12 cellular contexts compared by ENCODE assay signal in the genomic region with DNA sequence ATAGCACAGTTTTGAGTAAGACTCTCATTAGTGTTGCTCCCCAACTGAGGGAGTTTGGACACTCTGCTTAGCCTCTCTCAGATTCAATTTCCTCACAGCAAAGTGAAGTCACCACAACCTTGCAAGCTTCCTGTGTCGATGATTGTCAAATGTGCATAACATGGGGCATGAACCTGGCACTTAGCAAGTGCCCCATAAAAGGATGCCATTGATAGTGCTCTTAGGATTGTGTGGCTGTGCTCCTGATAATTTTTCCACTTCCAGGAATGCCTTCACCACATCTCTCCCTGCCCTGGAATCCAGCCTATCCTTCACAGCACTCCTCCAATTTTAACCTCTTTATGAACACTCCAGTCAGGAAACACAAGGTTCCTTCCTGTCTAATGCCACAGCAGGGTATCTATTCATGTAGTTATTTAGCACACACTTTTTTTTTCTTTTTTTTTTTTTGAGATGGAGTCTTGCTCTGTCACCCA.
DNase-seq lines count a peak whose midpoint lies in the region; ATAC-seq and TF ChIP-seq lines count a peak whose summit lies in the region.
"Had no signal": no experiment of that assay in that cellular context is flagged by ENCODE, and none has a peak within 500 bp of the region (broad histone marks: within the 10 kb centered on the region; RNA-seq: fewer than 3 reads in every experiment).

No MANE protein-coding gene starts in this region.

- no peaks in the 10 kb centered on the region for H3K9me3 ChIP-seq in SK-N-SH
- H3K9me3 ChIP-seq: thyroid gland had no signal

- H3K9ac ChIP-seq in SK-N-SH = no peak overlapping the region

- H3K79me2 ChIP-seq in SK-N-SH (ENCODE audit: insufficient read depth) = no peaks in the 10 kb centered on the region

- H3K4me1 ChIP-seq in SK-N-SH (ENCODE audit: control insufficient read depth in 1 of 2, insufficient read depth in 2 of 2, low read depth in 1 of 2, low read length in 1 of 2) = peaks cover 0 to 5% of the 10 kb centered on the region in 2 experiments; a peak in 2 of 4 replicates
- H3K4me1 ChIP-seq: thyroid gland had no signal

- H3F3A ChIP-seq in SK-N-SH (replicated peaks; ENCODE audit: insufficient read depth) = peaks cover 3% of the 10 kb centered on the region

- H2AFZ ChIP-seq in SK-N-SH (ENCODE audit: low read depth) = no peak overlapping the region

- ATAC-seq in SK-N-SH treated with all-trans-retinoic acid at 6 μM for 48 hours (peak; percentile 49; the same call in 2 of the 3 replicates), GM19452 (IDR thresholded peaks at IDR 0.05; ENCODE audit: unreplicated experiment) (peak; percentile 68), memory B cell (ENCODE audit: low read depth) (no peak), esophagus mucosa (no peak)

- no peaks in the 10 kb centered on the region for H4K20me1 ChIP-seq in SK-N-SH (ENCODE audit: insufficient read depth)

- H3K27ac ChIP-seq in SK-N-SH (ENCODE audit: low read depth in 2 of 2, low read length in 1 of 2) = no peak overlapping the region; a peak in 1 of 4 replicates
- H3K27ac ChIP-seq: thyroid gland had no signal

- H3K4me3 Mint-ChIP-seq in T-helper 2 cell treated with Interferon-gamma antibody and Interleukin-4, amounts not matched to agents 5 μg/mL and 100 μg/mL, for 36 hours = peak overlapping the region; percentile 59
- no peak overlapping the region for H3K4me3 Mint-ChIP-seq in memory B cell

- peaks cover 5 to 18% of the 10 kb centered on the region in 2 experiments for H3K36me3 ChIP-seq in SK-N-SH (replicated peaks in 1 of 2; ENCODE audit: control insufficient read depth in 1 of 2, insufficient read depth in 2 of 2, low read length in 1 of 2)
- H3K36me3 ChIP-seq: thyroid gland had no signal

- H3K4me1 Mint-ChIP-seq in T-helper 2 cell treated with Interferon-gamma antibody and Interleukin-4, amounts not matched to agents 5 μg/mL and 100 μg/mL, for 36 hours (ENCODE audit: low read depth) = peaks cover 19% of the 10 kb centered on the region
- no peaks in the 10 kb centered on the region for H3K4me1 Mint-ChIP-seq in memory B cell

- POLR2A ChIA-PET in SK-N-SH (lab: Yijun Ruan, JAX) = no interaction called here

- no peak for DNase-seq in SK-N-SH
- no peak for DNase-seq in T-helper 2 cell treated with Interferon-gamma antibody and Interleukin-4, amounts not matched to agents 5 μg/mL and 100 μg/mL, for 36 hours (ENCODE audit: low spot score)
- no peak for DNase-seq in memory B cell (ENCODE audit: low spot score in 2 of 2)
- no peak for DNase-seq in OCI-M1 (lab: John Stamatoyannopoulos, UW)
- no peak for DNase-seq in DMS53 treated with DMSO at 0.1 percent for 48 hours (lab: John Stamatoyannopoulos, UW; ENCODE audit: unreplicated experiment)
- DNase-seq: cortex of kidney; NCI-H187 treated with DMSO at 0.1 percent for 48 hours; stimulated activated CD4-positive, alpha-beta T cell treated with anti-CD3 and anti-CD28 coated beads, Interleukin-2, amount 100 ng/mL, for 24 hours; thyroid gland had no signal

- H3K9me3 Mint-ChIP-seq in T-helper 2 cell treated with Interferon-gamma antibody and Interleukin-4, amounts not matched to agents 5 μg/mL and 100 μg/mL, for 36 hours = no peaks in the 10 kb centered on the region
- H3K9me3 Mint-ChIP-seq in memory B cell = no peaks in the 10 kb centered on the region

- H3K4me3 ChIP-seq in SK-N-SH (ENCODE audit: low read depth in 2 of 2, low read length in 1 of 2) = no peak overlapping the region
- H3K4me3 ChIP-seq: thyroid gland had no signal

- CTCF ChIA-PET in SK-N-SH (lab: Yijun Ruan, JAX) = interaction anchor here (1.1 kb wide), 1 partner anchor 16 kb away, joined by 3 read pairs; no protein-coding TSS in a partner anchor

- H3K27me3 ChIP-seq in SK-N-SH (ENCODE audit: insufficient read depth) = no peaks in the 10 kb centered on the region
- H3K27me3 ChIP-seq: thyroid gland had no signal

- TF ChIP-seq CTCF in SK-N-SH (IDR thresholded peaks at IDR 0.05) = no peak

- no peaks in the 10 kb centered on the region for H3K27me3 Mint-ChIP-seq in T-helper 2 cell treated with Interferon-gamma antibody and Interleukin-4, amounts not matched to agents 5 μg/mL and 100 μg/mL, for 36 hours (ENCODE audit: low read depth)
- no peaks in the 10 kb centered on the region for H3K27me3 Mint-ChIP-seq in memory B cell

- no peak for TF ChIP-seq RAD21 in SK-N-SH (IDR thresholded peaks at IDR 0.05; ENCODE audit: low read length)

- TF ChIP-seq EP300 in SK-N-SH (IDR thresholded peaks at IDR 0.05; ENCODE audit: borderline replicate concordance in 1 of 2, low read depth in 1 of 2, low read length in 1 of 2) = no peak

- H3K27ac Mint-ChIP-seq in T-helper 2 cell treated with Interferon-gamma antibody and Interleukin-4, amounts not matched to agents 5 μg/mL and 100 μg/mL, for 36 hours = peak overlapping the region; percentile 66
- peak overlapping the region; percentile 46 for H3K27ac Mint-ChIP-seq in memory B cell

- H3K4me2 ChIP-seq in SK-N-SH = no peak overlapping the region

- 100% methylated on average over 1 of the region's 1 CpG for WGBS in SK-N-SH (ENCODE audit: low lambda C conversion rate)

- no peaks in the 10 kb centered on the region for H3K9me2 ChIP-seq in SK-N-SH

- peaks cover 11% of the 10 kb centered on the region for H3K36me3 Mint-ChIP-seq in T-helper 2 cell treated with Interferon-gamma antibody and Interleukin-4, amounts not matched to agents 5 μg/mL and 100 μg/mL, for 36 hours (ENCODE audit: low read depth)
- peaks cover 40% of the 10 kb centered on the region for H3K36me3 Mint-ChIP-seq in memory B cell

TF ChIP-seq in SK-N-SH treated with all-trans-retinoic acid at 6 μM for 48 hours, 23 proteins besides CTCF, POLR2A, EP300 and RAD21 (continues in another document):
- TF ChIP-seq OSR1 (CRISPR knock-in tag; IDR thresholded peaks at IDR 0.05) (no peak), ZNF565 (CRISPR knock-in tag; conservative IDR thresholded peaks at IDR 0.05; ENCODE audit: low read depth) (no peak), ZC3H10 (CRISPR knock-in tag; IDR thresholded peaks at IDR 0.05) (no peak), ARNTL (CRISPR knock-in tag; IDR thresholded peaks at IDR 0.05; ENCODE audit: borderline replicate concordance, low read depth) (no peak), CSDC2 (CRISPR knock-in tag; IDR thresholded peaks at IDR 0.05) (no peak)
- TF ChIP-seq, protein P1, sequence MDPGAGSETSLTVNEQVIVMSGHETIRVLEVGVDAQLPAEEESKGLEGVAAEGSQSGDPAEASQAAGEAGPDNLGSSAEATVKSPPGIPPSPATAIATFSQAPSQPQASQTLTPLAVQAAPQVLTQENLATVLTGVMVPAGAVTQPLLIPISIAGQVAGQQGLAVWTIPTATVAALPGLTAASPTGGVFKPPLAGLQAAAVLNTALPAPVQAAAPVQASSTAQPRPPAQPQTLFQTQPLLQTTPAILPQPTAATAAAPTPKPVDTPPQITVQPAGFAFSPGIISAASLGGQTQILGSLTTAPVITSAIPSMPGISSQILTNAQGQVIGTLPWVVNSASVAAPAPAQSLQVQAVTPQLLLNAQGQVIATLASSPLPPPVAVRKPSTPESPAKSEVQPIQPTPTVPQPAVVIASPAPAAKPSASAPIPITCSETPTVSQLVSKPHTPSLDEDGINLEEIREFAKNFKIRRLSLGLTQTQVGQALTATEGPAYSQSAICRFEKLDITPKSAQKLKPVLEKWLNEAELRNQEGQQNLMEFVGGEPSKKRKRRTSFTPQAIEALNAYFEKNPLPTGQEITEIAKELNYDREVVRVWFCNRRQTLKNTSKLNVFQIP (CRISPR knock-in tag; IDR thresholded peaks at IDR 0.05; ENCODE audit: borderline replicate concordance, low read depth) = no peak

TF ChIP-seq in SK-N-SH, 30 proteins besides CTCF, POLR2A, EP300 and RAD21:
- TF ChIP-seq MXI1 (IDR thresholded peaks at IDR 0.05; ENCODE audit: low read depth, low read length) (no peak), TCF12 (IDR thresholded peaks at IDR 0.05) (no peak)
- TF ChIP-seq, protein P2, sequence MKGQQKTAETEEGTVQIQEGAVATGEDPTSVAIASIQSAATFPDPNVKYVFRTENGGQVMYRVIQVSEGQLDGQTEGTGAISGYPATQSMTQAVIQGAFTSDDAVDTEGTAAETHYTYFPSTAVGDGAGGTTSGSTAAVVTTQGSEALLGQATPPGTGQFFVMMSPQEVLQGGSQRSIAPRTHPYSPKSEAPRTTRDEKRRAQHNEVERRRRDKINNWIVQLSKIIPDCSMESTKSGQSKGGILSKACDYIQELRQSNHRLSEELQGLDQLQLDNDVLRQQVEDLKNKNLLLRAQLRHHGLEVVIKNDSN (IDR thresholded peaks at IDR 0.05; ENCODE audit: borderline replicate concordance, low read depth) = no peak
TF ChIP-seq in SK-N-SH: peak in this region for 0.

Comparison
In these comparisons a context has a peak if more than half of its experiments do, and no peak if none do; other contexts are left out.
1. ATAC-seq: peak in SK-N-SH treated with all-trans-retinoic acid at 6 μM for 48 hours (single experiment) and GM19452 (single experiment); none in memory B cell (single experiment) and esophagus mucosa (single experiment).